In genomic region chr15:76196286-76196948, GRCh38 we compare ENCODE assay signal across 8 cellular contexts.
DNase-seq lines count a peak whose midpoint lies in the region; ATAC-seq, FAIRE-seq and TF ChIP-seq lines count a peak whose summit lies in the region.

No MANE protein-coding gene starts in this region.

- H3K79me2 ChIP-seq in endothelial cell of umbilical vein (ENCODE audit: control insufficient read depth, insufficient read depth, low read length) = no peaks in the 10 kb centered on the region

- H4K20me1 ChIP-seq in endothelial cell of umbilical vein (replicated peaks; ENCODE audit: control insufficient read depth, extremely low read depth, insufficient read depth, low read length) = no peaks in the 10 kb centered on the region

- dilution Hi-C loops in endothelial cell of umbilical vein (cut with MboI; ENCODE audit: extremely low pct_ligation_motif_present, low sequenced_read_pairs) = no loop called here

- no peak overlapping the region for H2AFZ ChIP-seq in endothelial cell of umbilical vein (ENCODE audit: low read depth, low read length)

- H3K27me3 ChIP-seq in endothelial cell of umbilical vein (ENCODE audit: control insufficient read depth in 2 of 2, insufficient read depth in 2 of 2, low read length in 2 of 2) = peaks cover 0 to 2% of the 10 kb centered on the region in 2 experiments

- no TSS peak for BruUV-seq in endothelial cell of umbilical vein (replicated peaks; lab: Mats Ljungman, UMichigan)

- H3K9ac ChIP-seq in endothelial cell of umbilical vein (replicated peaks; ENCODE audit: extremely low read depth, insufficient read depth, low read length) = no peak overlapping the region

- FAIRE-seq in endothelial cell of umbilical vein (lab: Jason Lieb, UNC) = peak; percentile 94

- CTCF ChIA-PET in endothelial cell of umbilical vein (lab: Charles Lee) = interaction anchor here (0.6 to 2.3 kb wide), 12 partner anchors 10 to 670 kb away, joined by 3 to 17 read pairs (median 4); no protein-coding TSS in a partner anchor

- no peaks in the 10 kb centered on the region for H3K9me3 ChIP-seq in endothelial cell of umbilical vein (replicated peaks; ENCODE audit: control insufficient read depth, insufficient read depth, low read length)

- H3K4me1 ChIP-seq in endothelial cell of umbilical vein (ENCODE audit: control insufficient read depth, extremely low read depth, insufficient read depth, low read length) = peaks cover 14% of the 10 kb centered on the region

- no peaks in the 10 kb centered on the region for H3K9me1 ChIP-seq in endothelial cell of umbilical vein (replicated peaks; ENCODE audit: control insufficient read depth, extremely low read depth, insufficient read depth, low read length)

- TF ChIP-seq CTCF in endothelial cell of umbilical vein (IDR thresholded peaks at IDR 0.05; ENCODE audit: extremely low read depth in 1 of 2, insufficient read depth in 1 of 2, low read depth in 1 of 2, low read length in 2 of 2) = no peak

- DNase-seq in NCI-H2081 (lab: John Stamatoyannopoulos, UW) (peak; percentile 31 to 33), NCI-H2081 treated with DMSO at 0.1 percent for 48 hours (lab: John Stamatoyannopoulos, UW) (no peak), endothelial cell of umbilical vein (ENCODE audit: low read depth, low spot score) (peak; percentile 86), mucosa of gallbladder (ENCODE audit: low spot score) (peak; percentile 78)
- DNase-seq in central memory CD4-positive, alpha-beta T cell = no peak

- no peak for ATAC-seq in HG02885 (IDR thresholded peaks at IDR 0.05; ENCODE audit: poor library complexity, unreplicated experiment)
- ATAC-seq in GM19467 (IDR thresholded peaks at IDR 0.05; ENCODE audit: unreplicated experiment) = no peak

- POLR2A ChIA-PET in endothelial cell of umbilical vein (lab: Charles Lee) = interaction anchor here (0.6 to 1.7 kb wide), 2 partner anchors 9 to 10 kb away, joined by 3 to 5 read pairs; no protein-coding TSS in a partner anchor

- no peak overlapping the region for H3K27ac ChIP-seq in endothelial cell of umbilical vein (ENCODE audit: insufficient read depth, low read depth, low read length)

- H3K4me3 ChIP-seq in endothelial cell of umbilical vein (replicated peaks in 1 of 3; ENCODE audit: insufficient read depth in 1 of 3, low read depth in 1 of 3, low read length in 3 of 3) = no peak overlapping the region

- intact Hi-C loops in endothelial cell of umbilical vein (cut with micrococcal nuclease) = loop anchor here (5.0 kb wide), 1 partner anchor 81 kb away; no protein-coding TSS in a partner anchor

- TF ChIP-seq POLR2A in endothelial cell of umbilical vein (IDR thresholded peaks at IDR 0.05; ENCODE audit: low read depth, low read length) = no peak

- no peak overlapping the region for H3K4me2 ChIP-seq in endothelial cell of umbilical vein (ENCODE audit: insufficient read depth, low read length)

- H3K36me3 ChIP-seq in endothelial cell of umbilical vein (ENCODE audit: control insufficient read depth in 2 of 2, extremely low read depth in 1 of 2, insufficient read depth in 2 of 2, low read length in 2 of 2) = no peaks in the 10 kb centered on the region

TF ChIP-seq in PFSK-1, 5 proteins besides CTCF, POLR2A, EP300 and RAD21:
- TF ChIP-seq FOXP2 (optimal IDR thresholded peaks at IDR 0.05; ENCODE audit: borderline replicate concordance, extremely low read depth, extremely low read length, insufficient read depth) = peak; percentile 52
- no peak for TF ChIP-seq POLR2AphosphoS5 (IDR thresholded peaks at IDR 0.05; ENCODE audit: low read depth, low read length)
- no peak for TF ChIP-seq TAF1 (IDR thresholded peaks at IDR 0.05; ENCODE audit: borderline replicate concordance, insufficient read depth, low read length)
- no peak for TF ChIP-seq SIN3A (IDR thresholded peaks at IDR 0.05; ENCODE audit: borderline replicate concordance, insufficient read depth, low read length)

TF ChIP-seq in endothelial cell of umbilical vein, 7 proteins besides CTCF, POLR2A, EP300 and RAD21:
- TF ChIP-seq EZH2 (IDR thresholded peaks at IDR 0.05; ENCODE audit: borderline replicate concordance, low read depth, low read length, severe bottlenecking) = no peak
- no peak for TF ChIP-seq POLR2AphosphoS5 (IDR thresholded peaks at IDR 0.05; ENCODE audit: insufficient read depth, low read depth, low read length)

Comparison
In these comparisons a context has a peak if more than half of its experiments do, and no peak if none do; other contexts are left out.
1. DNase-seq: peak in NCI-H2081 (2 of 2), endothelial cell of umbilical vein (single experiment) and mucosa of gallbladder (single experiment); none in NCI-H2081 treated with DMSO at 0.1 percent for 48 hours (single experiment) and central memory CD4-positive, alpha-beta T cell (single experiment).